ENCODE assay signal across 9 cellular contexts in genomic region chr1:111198836-111199235, GRCh38. TPM values are rescaled to one million over a fixed set of nuclear protein-coding genes. Genes with fewer than 3 reads are reported as not detected.
A peak's percentile ranks its signal among the peaks of the same experiment; 100 is the strongest.
DNase-seq lines count a peak whose midpoint lies in the region; ATAC-seq and TF ChIP-seq lines count a peak whose summit lies in the region.
"Had no signal": no experiment of that assay in that cellular context is flagged by ENCODE, and none has a peak within 500 bp of the region (broad histone marks: within the 10 kb centered on the region; RNA-seq: fewer than 3 reads in every experiment).

No MANE protein-coding gene starts in this region.

- H3K27me3 ChIP-seq in lung (ENCODE audit: control insufficient read depth, insufficient read depth), result no peaks in the 10 kb centered on the region
- no peaks in the 10 kb centered on the region for H3K27me3 ChIP-seq in thymus (ENCODE audit: control insufficient read depth, insufficient read depth)
- no peaks in the 10 kb centered on the region for H3K27me3 ChIP-seq in PC-3 (ENCODE audit: low read length)

- POLR2A ChIA-PET in PC-3 (lab: Charles Lee; ENCODE audit: unreplicated experiment), result no interaction called here

- peaks cover 71% of the 10 kb centered on the region for H3K4me1 Mint-ChIP-seq in activated naive CD4-positive, alpha-beta T cell treated with anti-CD3 and anti-CD28 coated beads, Interleukin-2, amount 50 U/mL, for 24 hours
- H3K4me1 Mint-ChIP-seq in activated T-cell treated with anti-CD3 and anti-CD28 coated beads, Interleukin-2, amount 50 U/mL, for 72 hours (ENCODE audit: low read depth), result peaks cover 83% of the 10 kb centered on the region

- no peaks in the 10 kb centered on the region for H3F3A ChIP-seq in PC-3 (ENCODE audit: low read length, unreplicated experiment)

- no peak overlapping the region for H2AFZ ChIP-seq in PC-3 (ENCODE audit: low read length)

- ATAC-seq in activated T-cell treated with anti-CD3 and anti-CD28 coated beads, Interleukin-2, amount 50 U/mL, for 72 hours (replicated peaks in 1 of 2), result no peak
- no peak for ATAC-seq in lung (ENCODE audit: insufficient read depth, low FRiP score)
- ATAC-seq in GM18873 (IDR thresholded peaks at IDR 0.05; ENCODE audit: low FRiP score, unreplicated experiment), result no peak
- no peak for ATAC-seq in PC-3

- no TSS peak for BruUV-seq in PC-3 (replicated peaks; lab: Mats Ljungman, UMichigan)

- TF ChIP-seq CTCF in lung (IDR thresholded peaks at IDR 0.05; ENCODE audit: control extremely low read depth, extremely low read depth) (no peak), PC-3 (conservative IDR thresholded peaks at IDR 0.05; ENCODE audit: low read depth, low read length) (no peak)

- H3K27me3 Mint-ChIP-seq in activated naive CD4-positive, alpha-beta T cell treated with anti-CD3 and anti-CD28 coated beads, Interleukin-2, amount 50 U/mL, for 24 hours, result no peaks in the 10 kb centered on the region
- H3K27me3 Mint-ChIP-seq in activated T-cell treated with anti-CD3 and anti-CD28 coated beads, Interleukin-2, amount 50 U/mL, for 72 hours (ENCODE audit: low read depth), result no peaks in the 10 kb centered on the region

- intact Hi-C loops in PC-3 (cut with micrococcal nuclease), result no loop called here

- peak overlapping the region; percentile 99 for H3K27ac Mint-ChIP-seq in activated naive CD4-positive, alpha-beta T cell treated with anti-CD3 and anti-CD28 coated beads, Interleukin-2, amount 50 U/mL, for 24 hours
- peak overlapping the region; percentile 97 for H3K27ac Mint-ChIP-seq in activated T-cell treated with anti-CD3 and anti-CD28 coated beads, Interleukin-2, amount 50 U/mL, for 72 hours

- peak overlapping the region in 1 of 2 donors; percentile 49 for H3K27ac ChIP-seq in lung (ENCODE audit: low read depth in 1 of 2, low read length in 1 of 2)
- peak overlapping the region; percentile 86 for H3K27ac ChIP-seq in thymus (ENCODE audit: low read depth)
- no peak overlapping the region for H3K27ac ChIP-seq in PC-3 (ENCODE audit: low read length)

- peak overlapping the region; percentile 100 for H3K4me3 Mint-ChIP-seq in activated naive CD4-positive, alpha-beta T cell treated with anti-CD3 and anti-CD28 coated beads, Interleukin-2, amount 50 U/mL, for 24 hours
- peak overlapping the region; percentile 93 to 98 for H3K4me3 Mint-ChIP-seq in activated T-cell treated with anti-CD3 and anti-CD28 coated beads, Interleukin-2, amount 50 U/mL, for 72 hours

- DNase-seq in activated naive CD4-positive, alpha-beta T cell treated with anti-CD3 and anti-CD28 coated beads, Interleukin-2, amount 50 U/mL, for 16 hours, result no peak
- no peak for DNase-seq in activated T-cell treated with anti-CD3 and anti-CD28 coated beads, Interleukin-2, amount 50 U/mL, for 72 hours
- DNase-seq in lung (ENCODE audit: low spot score) (no peak), PC-3 (no peak), HCEC 1CT (no peak)
- DNase-seq: NCI-H2171 had no signal

- H4K20me1 ChIP-seq in PC-3 (ENCODE audit: low read length), result no peaks in the 10 kb centered on the region

- peak overlapping the region; percentile 23 for H3K4me3 ChIP-seq in lung
- peak overlapping the region; percentile 37 for H3K4me3 ChIP-seq in thymus (ENCODE audit: low read length)
- H3K4me3 ChIP-seq in PC-3 (ENCODE audit: low read length), result no peak overlapping the region

- no peaks in the 10 kb centered on the region for H3K9me3 Mint-ChIP-seq in activated naive CD4-positive, alpha-beta T cell treated with anti-CD3 and anti-CD28 coated beads, Interleukin-2, amount 50 U/mL, for 24 hours
- H3K9me3 Mint-ChIP-seq in activated T-cell treated with anti-CD3 and anti-CD28 coated beads, Interleukin-2, amount 50 U/mL, for 72 hours, result no peaks in the 10 kb centered on the region

- H3K4me1 ChIP-seq in lung (ENCODE audit: control insufficient read depth in 2 of 2, insufficient read depth in 2 of 2, low read length in 2 of 2) (peaks cover 0 to 31% of the 10 kb centered on the region in 2 donors), thymus (ENCODE audit: control insufficient read depth, insufficient read depth, low read length) (peaks cover 44% of the 10 kb centered on the region), PC-3 (ENCODE audit: insufficient read depth, low read length) (peaks cover 20% of the 10 kb centered on the region)

- 89 to 93% methylated on average over 5 of the region's 5 CpGs for WGBS in lung, 2 donors
- WGBS in thymus, result 80% methylated on average over 5 of the region's 5 CpGs

- H3K9me3 ChIP-seq in lung (ENCODE audit: control insufficient read depth in 2 of 2, insufficient read depth in 1 of 2, low read length in 1 of 2) (no peaks in the 10 kb centered on the region), thymus (ENCODE audit: control insufficient read depth) (no peaks in the 10 kb centered on the region), PC-3 (ENCODE audit: low read length) (no peaks in the 10 kb centered on the region)

- H3K4me2 ChIP-seq in PC-3 (ENCODE audit: low read length), result no peak overlapping the region

- no peaks in the 10 kb centered on the region for H3K9me2 ChIP-seq in PC-3 (replicated peaks; ENCODE audit: low read length)

- H3K36me3 Mint-ChIP-seq in activated naive CD4-positive, alpha-beta T cell treated with anti-CD3 and anti-CD28 coated beads, Interleukin-2, amount 50 U/mL, for 24 hours, result peaks cover 37% of the 10 kb centered on the region
- H3K36me3 Mint-ChIP-seq in activated T-cell treated with anti-CD3 and anti-CD28 coated beads, Interleukin-2, amount 50 U/mL, for 72 hours (ENCODE audit: insufficient read depth in 2 of 2), result peaks cover 34 to 59% of the 10 kb centered on the region in 2 donors

- H3K79me2 ChIP-seq in PC-3 (ENCODE audit: low read length), result no peaks in the 10 kb centered on the region

- H3K9ac ChIP-seq in PC-3 (ENCODE audit: low read length), result no peak overlapping the region

- CTCF ChIA-PET in PC-3 (lab: Charles Lee), result no interaction called here

- H3K36me3 ChIP-seq in lung (ENCODE audit: control insufficient read depth in 2 of 2, insufficient read depth in 2 of 2, low read length in 2 of 2) (peaks cover 0 to 22% of the 10 kb centered on the region in 2 donors), thymus (ENCODE audit: control insufficient read depth, insufficient read depth) (peaks cover 30% of the 10 kb centered on the region), PC-3 (ENCODE audit: low read depth, low read length) (no peaks in the 10 kb centered on the region)

RNA-seq across cellular contexts. Expression of gene DENND2D, which starts 1.6 kb away (rescaled TPM):
- total RNA-seq in activated T-cell treated with anti-CD3 and anti-CD28 coated beads, Interleukin-2, amount 50 U/mL, for 72 hours, result 100 to 1,000 TPM; 134 to 165 TPM
- 10 to 100 TPM; 39.3 to 61.6 TPM for total RNA-seq in lung
- polyA plus RNA-seq in lung, result 10 to 100 TPM; 49.5 to 71.7 TPM
- polyA plus RNA-seq in thymus, result 134 TPM
- total RNA-seq in PC-3 (2014; rRNA removed), result 3.2 and 4.0 TPM in 2 replicates

RNA-seq across cellular contexts. Expression of gene CHI3L2, which starts 28.7 kb away (rescaled TPM):
- total RNA-seq in activated T-cell treated with anti-CD3 and anti-CD28 coated beads, Interleukin-2, amount 50 U/mL, for 72 hours, result 10 to 100 TPM in 1 of 2 donors, 1 to 10 TPM in 1; 9.0 to 10.6 TPM
- total RNA-seq in lung (100 to 1,000 TPM in 1 of 2 donors, 10 to 100 TPM in 1; 30.1 to 298 TPM), PC-3 (2014; rRNA removed) (0.55 TPM in 1 of 2 replicates, not detected in the other)
- polyA plus RNA-seq in lung (100 to 1,000 TPM in 1 of 2 donors, 10 to 100 TPM in 1; 75.6 to 206 TPM), thymus (190 TPM)

RNA-seq across cellular contexts. Expression of gene CEPT1, which starts 58.8 kb away (rescaled TPM):
- 10 to 100 TPM; 44.5 to 50.4 TPM for total RNA-seq in activated T-cell treated with anti-CD3 and anti-CD28 coated beads, Interleukin-2, amount 50 U/mL, for 72 hours
- 10 to 100 TPM; 28.2 to 71.2 TPM for total RNA-seq in lung
- 10 to 100 TPM; 18.6 to 24.1 TPM for polyA plus RNA-seq in lung
- polyA plus RNA-seq in thymus, result 55.3 TPM
- total RNA-seq in PC-3 (2014; rRNA removed), result 20.6 and 29.6 TPM in 2 replicates

RNA-seq across cellular contexts. Expression of gene DRAM2, which starts 58.9 kb away (rescaled TPM):
- total RNA-seq in activated T-cell treated with anti-CD3 and anti-CD28 coated beads, Interleukin-2, amount 50 U/mL, for 72 hours, result 10 to 100 TPM; 73.3 to 89.4 TPM
- total RNA-seq in lung (10 to 100 TPM; 28.2 to 76.1 TPM), PC-3 (2014; rRNA removed) (25.7 and 30.0 TPM in 2 replicates)
- polyA plus RNA-seq in lung (10 to 100 TPM; 34.0 to 46.8 TPM), thymus (77.5 TPM)
